Comparison of ENCODE assay signal across 9 cellular contexts in genomic region chr6:116229287-116229913, GRCh38. TPM values are rescaled to one million over a fixed set of nuclear protein-coding genes. Genes with fewer than 3 reads are reported as not detected.
A peak's percentile ranks its signal among the peaks of the same experiment; 100 is the strongest.
DNase-seq lines count a peak whose midpoint lies in the region; ATAC-seq and TF ChIP-seq lines count a peak whose summit lies in the region.
"Had no signal": no experiment of that assay in that cellular context is flagged by ENCODE, and none has a peak within 500 bp of the region (broad histone marks: within the 10 kb centered on the region; RNA-seq: fewer than 3 reads in every experiment).

No MANE protein-coding gene starts in this region.

- H3K27me3 ChIP-seq in body of pancreas: no peaks in the 10 kb centered on the region
- no peaks in the 10 kb centered on the region for H3K27me3 ChIP-seq in iPS DF 6.9 (ENCODE audit: control insufficient read depth, insufficient read depth, low read length)

- no peaks in the 10 kb centered on the region for H3K4me1 ChIP-seq in body of pancreas
- H3K4me1 ChIP-seq in iPS DF 6.9 (ENCODE audit: control insufficient read depth, insufficient read depth, low read length): peaks cover 1% of the 10 kb centered on the region; the same call in 1 of the 2 replicates

- no peaks in the 10 kb centered on the region for H3K36me3 Mint-ChIP-seq in activated naive CD4-positive, alpha-beta T cell treated with anti-CD3 and anti-CD28 coated beads, Interleukin-2, amount 50 U/mL, for 72 hours
- H3K36me3 Mint-ChIP-seq in activated T-helper 1 cell treated with anti-CD3 and anti-CD28 coated beads, Interleukin-12 subunit alpha, Interleukin-12 subunit beta, Interleukin-2, Interleukin-4 antibody, amounts not matched to agents 30 ng/mL and 10 ng/mL and 1 ng/mL, durations not matched to agents 14 hours and 24 hours and 36 hours (ENCODE audit: low read depth): no peaks in the 10 kb centered on the region

- H3K27me3 Mint-ChIP-seq in activated T-helper 1 cell treated with anti-CD3 and anti-CD28 coated beads, Interleukin-12 subunit alpha, Interleukin-12 subunit beta, Interleukin-2, Interleukin-4 antibody, amounts not matched to agents 30 ng/mL and 10 ng/mL and 1 ng/mL, durations not matched to agents 14 hours and 24 hours and 36 hours (ENCODE audit: insufficient read depth): peaks cover 4% of the 10 kb centered on the region
- H3K27me3 Mint-ChIP-seq: T-cell had no signal

- no peaks in the 10 kb centered on the region for H3K4me1 Mint-ChIP-seq in activated T-helper 1 cell treated with anti-CD3 and anti-CD28 coated beads, Interleukin-12 subunit alpha, Interleukin-12 subunit beta, Interleukin-2, Interleukin-4 antibody, amounts not matched to agents 30 ng/mL and 10 ng/mL and 1 ng/mL, durations not matched to agents 14 hours and 24 hours and 36 hours (ENCODE audit: low read depth)
- H3K4me1 Mint-ChIP-seq: T-cell had no signal

- H3K4me3 ChIP-seq in body of pancreas: no peak overlapping the region
- no peak overlapping the region for H3K4me3 ChIP-seq in iPS DF 6.9 (ENCODE audit: low read length)

- H3K9me3 ChIP-seq in body of pancreas: no peaks in the 10 kb centered on the region
- H3K9me3 ChIP-seq in iPS DF 6.9 (ENCODE audit: control insufficient read depth, insufficient read depth, low read length): no peaks in the 10 kb centered on the region

- no peak overlapping the region for H3K4me3 Mint-ChIP-seq in activated T-helper 1 cell treated with anti-CD3 and anti-CD28 coated beads, Interleukin-12 subunit alpha, Interleukin-12 subunit beta, Interleukin-2, Interleukin-4 antibody, amounts not matched to agents 30 ng/mL and 10 ng/mL and 1 ng/mL, durations not matched to agents 14 hours and 24 hours and 36 hours
- H3K4me3 Mint-ChIP-seq: T-cell had no signal

- no peaks in the 10 kb centered on the region for H3K9me3 Mint-ChIP-seq in activated naive CD4-positive, alpha-beta T cell treated with anti-CD3 and anti-CD28 coated beads, Interleukin-2, amount 50 U/mL, for 72 hours
- H3K9me3 Mint-ChIP-seq in activated T-helper 1 cell treated with anti-CD3 and anti-CD28 coated beads, Interleukin-12 subunit alpha, Interleukin-12 subunit beta, Interleukin-2, Interleukin-4 antibody, amounts not matched to agents 30 ng/mL and 10 ng/mL and 1 ng/mL, durations not matched to agents 14 hours and 24 hours and 36 hours: no peaks in the 10 kb centered on the region
- H3K9me3 Mint-ChIP-seq: T-cell had no signal

- peak; percentile 10 for DNase-seq in activated naive CD4-positive, alpha-beta T cell treated with Interleukin-2 at 50 U/mL for 16 hours
- no peak for DNase-seq in activated naive CD4-positive, alpha-beta T cell treated with anti-CD3 and anti-CD28 coated beads, Interleukin-2, amount 50 U/mL, for 72 hours (ENCODE audit: low spot score in 2 of 2)
- DNase-seq in body of pancreas (peak; percentile 45 to 63 (median 60)), iPS DF 6.9 (ENCODE audit: low read depth, low spot score) (peak; percentile 96), stromal cell of bone marrow (ENCODE audit: low read depth) (peak; percentile 86), HuH-7 (ENCODE audit: low spot score) (no peak)
- no peak for DNase-seq in activated T-helper 1 cell treated with anti-CD3 and anti-CD28 coated beads, Interleukin-12 subunit alpha, Interleukin-12 subunit beta, Interleukin-2, Interleukin-4 antibody, amounts not matched to agents 30 ng/mL and 10 ng/mL and 1 ng/mL, durations not matched to agents 14 hours and 24 hours and 36 hours (ENCODE audit: low spot score)
- DNase-seq in activated CD8-positive, alpha-beta memory T cell treated with anti-CD3 and anti-CD28 coated beads for 24 hours: no peak

- intact Hi-C loops in body of pancreas (cut with DNase I): no loop called here
- intact Hi-C loops in activated T-helper 1 cell treated with anti-CD3 and anti-CD28 coated beads, Interleukin-12 subunit alpha, Interleukin-12 subunit beta, Interleukin-2, Interleukin-4 antibody, amounts not matched to agents 30 ng/mL and 10 ng/mL and 1 ng/mL, durations not matched to agents 14 hours and 24 hours and 36 hours (cut with micrococcal nuclease): no loop called here

- no peak for TF ChIP-seq POLR2A in body of pancreas (IDR thresholded peaks at IDR 0.05)

- no peaks in the 10 kb centered on the region for H3K36me3 ChIP-seq in body of pancreas (replicated peaks in 1 of 2; ENCODE audit: insufficient read depth in 1 of 2, low read depth in 2 of 2)
- no peaks in the 10 kb centered on the region for H3K36me3 ChIP-seq in iPS DF 6.9 (ENCODE audit: control insufficient read depth, insufficient read depth, low read length)

- ATAC-seq in activated naive CD4-positive, alpha-beta T cell treated with anti-CD3 and anti-CD28 coated beads, Interleukin-2, amount 50 U/mL, for 72 hours: no peak
- ATAC-seq in body of pancreas: peak; percentile 62
- ATAC-seq: T-cell had no signal

- WGBS in body of pancreas, 2 donors: 87 to 89% methylated on average over 17 of the region's 17 CpGs
- WGBS in iPS DF 6.9 (ENCODE audit: insufficient coverage, insufficient read length): no CpG with 5 or more reads among the region's 17 CpGs

- no peak overlapping the region for H3K27ac Mint-ChIP-seq in activated naive CD4-positive, alpha-beta T cell treated with anti-CD3 and anti-CD28 coated beads, Interleukin-2, amount 50 U/mL, for 72 hours
- no peak overlapping the region for H3K27ac Mint-ChIP-seq in activated T-helper 1 cell treated with anti-CD3 and anti-CD28 coated beads, Interleukin-12 subunit alpha, Interleukin-12 subunit beta, Interleukin-2, Interleukin-4 antibody, amounts not matched to agents 30 ng/mL and 10 ng/mL and 1 ng/mL, durations not matched to agents 14 hours and 24 hours and 36 hours
- H3K27ac Mint-ChIP-seq: T-cell had no signal

- H3K27ac ChIP-seq in body of pancreas: no peak overlapping the region
- no peak overlapping the region for H3K27ac ChIP-seq in iPS DF 6.9 (ENCODE audit: low read length)

- TF ChIP-seq CTCF in body of pancreas (IDR thresholded peaks at IDR 0.05): no peak

RNA-seq across cellular contexts. Expression of gene TSPYL4, which starts 24.5 kb away (rescaled TPM):
- total RNA-seq in activated naive CD4-positive, alpha-beta T cell treated with anti-CD3 and anti-CD28 coated beads, Interleukin-2, amount 50 U/mL, for 72 hours: 10 to 100 TPM in 1 of 2 donors, 1 to 10 TPM in 1; 6.1 to 13.2 TPM
- total RNA-seq in body of pancreas: 10 to 100 TPM in 1 of 2 donors, 1 to 10 TPM in 1; 8.6 to 12.7 TPM
- 20.4 and 21.4 TPM in 2 replicates for total RNA-seq in activated T-helper 1 cell treated with anti-CD3 and anti-CD28 coated beads, Interleukin-12 subunit alpha, Interleukin-12 subunit beta, Interleukin-2, Interleukin-4 antibody, amounts not matched to agents 30 ng/mL and 10 ng/mL and 1 ng/mL, durations not matched to agents 14 hours and 24 hours and 36 hours

RNA-seq across cellular contexts. Expression of gene TSPYL1, which starts 50.3 kb away (rescaled TPM):
- total RNA-seq in activated naive CD4-positive, alpha-beta T cell treated with anti-CD3 and anti-CD28 coated beads, Interleukin-2, amount 50 U/mL, for 72 hours: 10 to 100 TPM; 35.9 to 59.2 TPM
- 10 to 100 TPM; 44.1 to 45.2 TPM for total RNA-seq in body of pancreas
- 41.8 and 43.5 TPM in 2 replicates for total RNA-seq in activated T-helper 1 cell treated with anti-CD3 and anti-CD28 coated beads, Interleukin-12 subunit alpha, Interleukin-12 subunit beta, Interleukin-2, Interleukin-4 antibody, amounts not matched to agents 30 ng/mL and 10 ng/mL and 1 ng/mL, durations not matched to agents 14 hours and 24 hours and 36 hours

Comparison
In these comparisons a context has a peak if more than half of its experiments do, and no peak if none do; other contexts are left out.
1. DNase-seq: peak in activated naive CD4-positive, alpha-beta T cell treated with Interleukin-2 at 50 U/mL for 16 hours (single experiment), body of pancreas (4 of 4), iPS DF 6.9 (single experiment) and stromal cell of bone marrow (single experiment); none in activated naive CD4-positive, alpha-beta T cell treated with anti-CD3 and anti-CD28 coated beads, Interleukin-2, amount 50 U/mL, for 72 hours (0 of 2), HuH-7 (single experiment), activated T-helper 1 cell treated with anti-CD3 and anti-CD28 coated beads, Interleukin-12 subunit alpha, Interleukin-12 subunit beta, Interleukin-2, Interleukin-4 antibody, amounts not matched to agents 30 ng/mL and 10 ng/mL and 1 ng/mL, durations not matched to agents 14 hours and 24 hours and 36 hours (single experiment) and activated CD8-positive, alpha-beta memory T cell treated with anti-CD3 and anti-CD28 coated beads for 24 hours (single experiment).